Comparison of ENCODE assay signal across 3 cellular contexts in the genomic region with DNA sequence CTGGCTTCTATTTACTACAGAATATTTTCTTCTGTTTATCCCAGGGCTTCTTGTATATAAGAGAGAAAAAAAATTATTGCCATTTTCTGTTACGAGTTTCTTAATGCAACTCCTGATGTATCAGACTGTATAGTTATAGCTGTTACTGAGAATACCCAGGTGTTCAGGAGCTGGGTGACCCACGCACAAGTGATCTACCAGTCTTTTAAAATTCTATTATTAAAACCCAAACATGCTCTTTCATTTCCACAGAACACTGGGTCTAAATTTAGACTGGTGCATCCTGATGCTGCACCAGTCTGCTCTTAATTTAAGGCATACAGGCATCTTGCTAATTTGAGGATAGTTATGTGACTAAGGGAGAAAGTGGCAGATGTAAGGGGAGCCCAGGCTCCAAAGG.
"Had no signal": no experiment of that assay in that cellular context is flagged by ENCODE, and none has a peak within 500 bp of the region (broad histone marks: within the 10 kb centered on the region; RNA-seq: fewer than 3 reads in every experiment).

No MANE protein-coding gene starts in this region.

- H3K4me3 ChIP-seq: GM12878 had no signal

- DNase-seq: GDM1, GF-D8 had no signal
